In the genomic region with DNA sequence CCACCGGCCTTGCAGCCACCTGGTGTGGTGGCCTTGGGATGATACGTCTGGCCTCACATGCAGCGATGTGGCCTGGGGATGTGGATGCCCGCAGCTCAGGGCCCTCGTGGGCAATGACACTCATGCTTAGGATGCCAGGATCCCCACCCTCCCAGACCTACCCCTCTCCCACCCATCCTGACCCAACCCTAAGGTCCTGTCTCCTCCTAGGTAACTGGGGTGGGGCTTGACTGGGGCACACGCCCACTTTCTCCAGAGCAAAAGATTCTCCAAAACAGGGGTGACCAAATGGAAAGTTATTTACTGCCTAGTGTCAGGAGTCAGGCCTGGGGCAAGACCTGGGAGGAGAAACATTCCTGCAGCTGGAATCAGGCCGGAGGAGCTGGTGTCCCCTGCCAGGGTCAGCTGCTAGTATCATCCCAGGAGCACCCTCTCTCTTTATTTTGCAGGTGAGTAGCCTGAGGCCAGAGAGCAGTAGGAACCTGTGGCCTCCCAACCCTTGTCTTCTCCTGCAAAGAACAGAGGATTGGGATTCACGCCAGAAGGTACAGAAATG, we compare ENCODE assay signal across 26 cellular contexts. TPM values are rescaled to one million over a fixed set of nuclear protein-coding genes. Genes with fewer than 3 reads are reported as not detected.
DNase-seq lines count a peak whose midpoint lies in the region; ATAC-seq and TF ChIP-seq lines count a peak whose summit lies in the region.
"Had no signal": no experiment of that assay in that cellular context is flagged by ENCODE, and none has a peak within 500 bp of the region (broad histone marks: within the 10 kb centered on the region; RNA-seq: fewer than 3 reads in every experiment).

No MANE protein-coding gene starts in this region.

- ATAC-seq in WTC11 (no peak), GM21619 (IDR thresholded peaks at IDR 0.05; ENCODE audit: unreplicated experiment) (no peak)
- ATAC-seq: naive thymus-derived CD8-positive, alpha-beta T cell; T-helper 17 cell had no signal

- DNase-seq in EL (peak; percentile 37), WTC11 (ENCODE audit: low spot score) (no peak), nephron progenitor cell (no peak), D341Med (ENCODE audit: low spot score) (no peak), UCSD-AML1 (lab: John Stamatoyannopoulos, UW; ENCODE audit: unreplicated experiment) (no peak)
- DNase-seq in activated naive CD4-positive, alpha-beta T cell treated with Interleukin-2 at 50 U/mL for 16 hours: no peak
- DNase-seq: activated CD4-positive, alpha-beta memory T cell treated with anti-CD3 and anti-CD28 coated beads for 36 hours; activated CD4-positive, CD25-positive, alpha-beta regulatory T cell; amygdala; CD4-positive, alpha-beta memory T cell; DMS79; MM.1S; naive thymus-derived CD8-positive, alpha-beta T cell; NCI-H1694; posterior cingulate gyrus; stimulated activated CD4-positive, alpha-beta T cell treated with anti-CD3 and anti-CD28 coated beads, Interleukin-2, amount 100 ng/mL, for 24 hours; stimulated activated naive CD4-positive, alpha-beta T cell treated with Interleukin-2 at 50 U/mL for 16 hours; T-helper 17 cell; tibial artery had no signal

- H3K9me3 ChIP-seq in HUES48 (ENCODE audit: control insufficient read depth, insufficient read depth, low read length): no peaks in the 10 kb centered on the region
- H3K9me3 ChIP-seq: SJSA1, tibial artery had no signal

- CTCF ChIA-PET in WTC11 (lab: Charles Lee): interaction anchor here (0.6 to 2.2 kb wide), 4 partner anchors 30 to 153 kb away, joined by 3 to 8 read pairs (median 4); no protein-coding TSS in a partner anchor

- H3K27ac ChIP-seq in HUES48 (ENCODE audit: low read depth, low read length): no peak overlapping the region
- H3K27ac ChIP-seq: SJSA1, tibial artery had no signal

- H3K4me1 ChIP-seq in HUES48 (ENCODE audit: control insufficient read depth, insufficient read depth, low read length): peaks cover 37% of the 10 kb centered on the region
- H3K4me1 ChIP-seq: SJSA1 had no signal

- H3K27ac Mint-ChIP-seq in WTC11: peak overlapping the region; percentile 44; the same call in 1 of the 2 replicates
- H3K27ac Mint-ChIP-seq in nephron progenitor cell: no peak overlapping the region
- H3K27ac Mint-ChIP-seq: activated CD4-positive, alpha-beta memory T cell treated with anti-CD3 and anti-CD28 coated beads for 36 hours; CD4-positive, alpha-beta memory T cell; memory B cell; naive thymus-derived CD8-positive, alpha-beta T cell; T-helper 17 cell had no signal

- H3K9ac ChIP-seq in HUES48 (ENCODE audit: low read depth, low read length): no peak overlapping the region

- H3K4me3 ChIP-seq in HUES48 (ENCODE audit: low read depth, low read length): peak overlapping the region; percentile 46; the same call in 1 of the 2 replicates
- H3K4me3 ChIP-seq: SJSA1 had no signal

- peaks cover 71% of the 10 kb centered on the region for H3K27me3 ChIP-seq in HUES48 (ENCODE audit: control insufficient read depth, insufficient read depth, low read length)

- peak overlapping the region; percentile 56 for H3K4me3 Mint-ChIP-seq in WTC11
- peak overlapping the region; percentile 28 for H3K4me3 Mint-ChIP-seq in nephron progenitor cell
- H3K4me3 Mint-ChIP-seq: activated CD4-positive, alpha-beta memory T cell treated with anti-CD3 and anti-CD28 coated beads for 36 hours; memory B cell; T-helper 17 cell had no signal

- no peaks in the 10 kb centered on the region for H3K36me3 Mint-ChIP-seq in WTC11
- no peaks in the 10 kb centered on the region for H3K36me3 Mint-ChIP-seq in nephron progenitor cell (ENCODE audit: low read depth)
- H3K36me3 Mint-ChIP-seq: activated CD4-positive, alpha-beta memory T cell treated with anti-CD3 and anti-CD28 coated beads for 36 hours; memory B cell had no signal

- peaks cover 63% of the 10 kb centered on the region for H3K27me3 Mint-ChIP-seq in WTC11 (ENCODE audit: low read depth)
- peaks cover 77% of the 10 kb centered on the region for H3K27me3 Mint-ChIP-seq in nephron progenitor cell (ENCODE audit: low read depth, poor library complexity)

- H3K9me3 Mint-ChIP-seq in WTC11 (no peaks in the 10 kb centered on the region), nephron progenitor cell (no peaks in the 10 kb centered on the region)
- H3K9me3 Mint-ChIP-seq: activated CD4-positive, alpha-beta memory T cell treated with anti-CD3 and anti-CD28 coated beads for 36 hours; CD4-positive, alpha-beta memory T cell; memory B cell had no signal

- POLR2A ChIA-PET in WTC11 (lab: Charles Lee): interaction anchor here (0.6 to 1.4 kb wide), 2 partner anchors 25 to 236 kb away, joined by 3 read pairs; no protein-coding TSS in a partner anchor

- H3K4me1 Mint-ChIP-seq in WTC11: peaks cover 44% of the 10 kb centered on the region
- peaks cover 25% of the 10 kb centered on the region for H3K4me1 Mint-ChIP-seq in nephron progenitor cell

- no peaks in the 10 kb centered on the region for H3K36me3 ChIP-seq in HUES48 (ENCODE audit: control insufficient read depth, insufficient read depth, low read length)
- H3K36me3 ChIP-seq: SJSA1, tibial artery had no signal

- TF ChIP-seq CTCF in WTC11 (IDR thresholded peaks at IDR 0.05) (no peak), nephron progenitor cell (IDR thresholded peaks at IDR 0.05) (no peak)

TF ChIP-seq in WTC11, 78 proteins besides CTCF, POLR2A, EP300 and RAD21 (continues in another document):
- TF ChIP-seq RORB (CRISPR knock-in tag; IDR thresholded peaks at IDR 0.05) (no peak), ZNF416 (CRISPR knock-in tag; IDR thresholded peaks at IDR 0.05) (no peak), IRF2 (CRISPR knock-in tag; IDR thresholded peaks at IDR 0.05; ENCODE audit: borderline replicate concordance, low read depth) (no peak), ZNF263 (CRISPR knock-in tag; IDR thresholded peaks at IDR 0.05; ENCODE audit: low read depth) (peak; percentile 11; the same call in 1 of the 2 replicates), ZNF671 (CRISPR knock-in tag; IDR thresholded peaks at IDR 0.05) (no peak)
- TF ChIP-seq, protein P1, sequence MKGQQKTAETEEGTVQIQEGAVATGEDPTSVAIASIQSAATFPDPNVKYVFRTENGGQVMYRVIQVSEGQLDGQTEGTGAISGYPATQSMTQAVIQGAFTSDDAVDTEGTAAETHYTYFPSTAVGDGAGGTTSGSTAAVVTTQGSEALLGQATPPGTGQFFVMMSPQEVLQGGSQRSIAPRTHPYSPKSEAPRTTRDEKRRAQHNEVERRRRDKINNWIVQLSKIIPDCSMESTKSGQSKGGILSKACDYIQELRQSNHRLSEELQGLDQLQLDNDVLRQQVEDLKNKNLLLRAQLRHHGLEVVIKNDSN (CRISPR knock-in tag; IDR thresholded peaks at IDR 0.05): no peak
- TF ChIP-seq, protein P2, sequence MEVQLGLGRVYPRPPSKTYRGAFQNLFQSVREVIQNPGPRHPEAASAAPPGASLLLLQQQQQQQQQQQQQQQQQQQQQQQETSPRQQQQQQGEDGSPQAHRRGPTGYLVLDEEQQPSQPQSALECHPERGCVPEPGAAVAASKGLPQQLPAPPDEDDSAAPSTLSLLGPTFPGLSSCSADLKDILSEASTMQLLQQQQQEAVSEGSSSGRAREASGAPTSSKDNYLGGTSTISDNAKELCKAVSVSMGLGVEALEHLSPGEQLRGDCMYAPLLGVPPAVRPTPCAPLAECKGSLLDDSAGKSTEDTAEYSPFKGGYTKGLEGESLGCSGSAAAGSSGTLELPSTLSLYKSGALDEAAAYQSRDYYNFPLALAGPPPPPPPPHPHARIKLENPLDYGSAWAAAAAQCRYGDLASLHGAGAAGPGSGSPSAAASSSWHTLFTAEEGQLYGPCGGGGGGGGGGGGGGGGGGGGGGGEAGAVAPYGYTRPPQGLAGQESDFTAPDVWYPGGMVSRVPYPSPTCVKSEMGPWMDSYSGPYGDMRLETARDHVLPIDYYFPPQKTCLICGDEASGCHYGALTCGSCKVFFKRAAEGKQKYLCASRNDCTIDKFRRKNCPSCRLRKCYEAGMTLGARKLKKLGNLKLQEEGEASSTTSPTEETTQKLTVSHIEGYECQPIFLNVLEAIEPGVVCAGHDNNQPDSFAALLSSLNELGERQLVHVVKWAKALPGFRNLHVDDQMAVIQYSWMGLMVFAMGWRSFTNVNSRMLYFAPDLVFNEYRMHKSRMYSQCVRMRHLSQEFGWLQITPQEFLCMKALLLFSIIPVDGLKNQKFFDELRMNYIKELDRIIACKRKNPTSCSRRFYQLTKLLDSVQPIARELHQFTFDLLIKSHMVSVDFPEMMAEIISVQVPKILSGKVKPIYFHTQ (CRISPR knock-in tag; IDR thresholded peaks at IDR 0.05): no peak
- TF ChIP-seq, protein P3, sequence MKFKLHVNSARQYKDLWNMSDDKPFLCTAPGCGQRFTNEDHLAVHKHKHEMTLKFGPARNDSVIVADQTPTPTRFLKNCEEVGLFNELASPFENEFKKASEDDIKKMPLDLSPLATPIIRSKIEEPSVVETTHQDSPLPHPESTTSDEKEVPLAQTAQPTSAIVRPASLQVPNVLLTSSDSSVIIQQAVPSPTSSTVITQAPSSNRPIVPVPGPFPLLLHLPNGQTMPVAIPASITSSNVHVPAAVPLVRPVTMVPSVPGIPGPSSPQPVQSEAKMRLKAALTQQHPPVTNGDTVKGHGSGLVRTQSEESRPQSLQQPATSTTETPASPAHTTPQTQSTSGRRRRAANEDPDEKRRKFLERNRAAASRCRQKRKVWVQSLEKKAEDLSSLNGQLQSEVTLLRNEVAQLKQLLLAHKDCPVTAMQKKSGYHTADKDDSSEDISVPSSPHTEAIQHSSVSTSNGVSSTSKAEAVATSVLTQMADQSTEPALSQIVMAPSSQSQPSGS (CRISPR knock-in tag; IDR thresholded peaks at IDR 0.05; ENCODE audit: borderline replicate concordance, low read depth): no peak

RNA-seq across cellular contexts. Expression of a gene that starts 33.0 kb away (rescaled TPM):
- total RNA-seq in WTC11 (2021): not detected in 3 replicates
- total RNA-seq: activated CD4-positive, alpha-beta memory T cell treated with anti-CD3 and anti-CD28 coated beads for 36 hours; cardiac septum; CD4-positive, alpha-beta memory T cell; dermis blood vessel endothelial cell; kidney epithelial cell; naive thymus-derived CD8-positive, alpha-beta T cell; SJSA1; T-helper 17 cell had no signal

RNA-seq across cellular contexts. Expression of a gene that starts 59.3 kb away (rescaled TPM):
- 1.3 to 1.6 TPM (median 1.5 TPM) in 3 replicates for total RNA-seq in WTC11 (2021)
- total RNA-seq: activated CD4-positive, alpha-beta memory T cell treated with anti-CD3 and anti-CD28 coated beads for 36 hours; CD4-positive, alpha-beta memory T cell; naive thymus-derived CD8-positive, alpha-beta T cell had no signal
